Comparison of ENCODE assay signal across 22 cellular contexts in genomic region chr17:63498621-63499195, GRCh38. TPM values are rescaled to one million over a fixed set of nuclear protein-coding genes. Genes with fewer than 3 reads are reported as not detected.
DNase-seq lines count a peak whose midpoint lies in the region; ATAC-seq and TF ChIP-seq lines count a peak whose summit lies in the region.
"Had no signal": no experiment of that assay in that cellular context is flagged by ENCODE, and none has a peak within 500 bp of the region (broad histone marks: within the 10 kb centered on the region; RNA-seq: fewer than 3 reads in every experiment).

No MANE protein-coding gene starts in this region.

- ATAC-seq in CD4-positive, alpha-beta T cell (ENCODE audit: poor library complexity) = no peak
- ATAC-seq in GM21576 (IDR thresholded peaks at IDR 0.05; ENCODE audit: unreplicated experiment) (no peak), foreskin keratinocyte (no peak)

- no peaks in the 10 kb centered on the region for H3K36me3 ChIP-seq in adipocyte (ENCODE audit: control insufficient read depth, insufficient read depth, low read length, severe bottlenecking)
- H3K36me3 ChIP-seq: esophagus squamous epithelium, neural progenitor cell, right atrium auricular region, thoracic aorta had no signal

- H3K27ac Mint-ChIP-seq in activated naive CD4-positive, alpha-beta T cell treated with anti-CD3 and anti-CD28 coated beads, Interleukin-2, amount 10 ng/mL, durations not matched to agents 7 days and 5 days = peak overlapping the region; percentile 65
- no peak overlapping the region for H3K27ac Mint-ChIP-seq in activated naive CD4-positive, alpha-beta T cell treated with anti-CD3 and anti-CD28 coated beads for 36 hours
- H3K27ac Mint-ChIP-seq in glutamatergic neuron (ENCODE audit: unreplicated experiment) = peak overlapping the region; percentile 43
- no peak overlapping the region for H3K27ac Mint-ChIP-seq in CD4-positive, alpha-beta T cell
- H3K27ac Mint-ChIP-seq: activated T-helper 2 cell treated with anti-CD3 and anti-CD28 coated beads, Interferon-gamma antibody, Interleukin-2, Interleukin-4, amounts not matched to agents 10 μg/mL and 5 μg/mL and 100 μg/mL, durations not matched to agents 14 hours and 24 hours and 36 hours; memory B cell; neural progenitor cell had no signal

- H3K4me1 ChIP-seq in adipocyte (ENCODE audit: control insufficient read depth, insufficient read depth, low read length) (peaks cover 6% of the 10 kb centered on the region), foreskin keratinocyte (no peaks in the 10 kb centered on the region)
- H3K4me1 ChIP-seq: right atrium auricular region had no signal

- H3K36me3 Mint-ChIP-seq in activated naive CD4-positive, alpha-beta T cell treated with anti-CD3 and anti-CD28 coated beads, Interleukin-2, amount 10 ng/mL, durations not matched to agents 7 days and 5 days = no peaks in the 10 kb centered on the region
- no peaks in the 10 kb centered on the region for H3K36me3 Mint-ChIP-seq in activated naive CD4-positive, alpha-beta T cell treated with anti-CD3 and anti-CD28 coated beads for 36 hours (ENCODE audit: low read depth)
- H3K36me3 Mint-ChIP-seq in glutamatergic neuron (ENCODE audit: unreplicated experiment) = no peaks in the 10 kb centered on the region
- no peaks in the 10 kb centered on the region for H3K36me3 Mint-ChIP-seq in CD4-positive, alpha-beta T cell (ENCODE audit: low read depth)
- H3K36me3 Mint-ChIP-seq: memory B cell, neural progenitor cell had no signal

- H3K4me1 Mint-ChIP-seq in activated naive CD4-positive, alpha-beta T cell treated with anti-CD3 and anti-CD28 coated beads, Interleukin-2, amount 10 ng/mL, durations not matched to agents 7 days and 5 days = no peaks in the 10 kb centered on the region
- H3K4me1 Mint-ChIP-seq in activated naive CD4-positive, alpha-beta T cell treated with anti-CD3 and anti-CD28 coated beads for 36 hours (ENCODE audit: low read depth) = no peaks in the 10 kb centered on the region
- peaks cover 7% of the 10 kb centered on the region for H3K4me1 Mint-ChIP-seq in glutamatergic neuron (ENCODE audit: low read depth, unreplicated experiment)
- H3K4me1 Mint-ChIP-seq in CD4-positive, alpha-beta T cell (ENCODE audit: low read depth) = no peaks in the 10 kb centered on the region
- H3K4me1 Mint-ChIP-seq: CD8-positive, alpha-beta memory T cell; memory B cell had no signal

- peaks cover 18% of the 10 kb centered on the region for H3K27me3 Mint-ChIP-seq in activated naive CD4-positive, alpha-beta T cell treated with anti-CD3 and anti-CD28 coated beads, Interleukin-2, amount 10 ng/mL, durations not matched to agents 7 days and 5 days
- H3K27me3 Mint-ChIP-seq in activated naive CD4-positive, alpha-beta T cell treated with anti-CD3 and anti-CD28 coated beads for 36 hours (ENCODE audit: low read depth) = peaks cover 7% of the 10 kb centered on the region
- peaks cover 2% of the 10 kb centered on the region for H3K27me3 Mint-ChIP-seq in glutamatergic neuron (ENCODE audit: unreplicated experiment)
- peaks cover 12% of the 10 kb centered on the region for H3K27me3 Mint-ChIP-seq in CD4-positive, alpha-beta T cell

- CTCF ChIA-PET in activated naive CD4-positive, alpha-beta T cell treated with anti-CD3 and anti-CD28 coated beads, Interleukin-2, amount 10 ng/mL, durations not matched to agents 7 days and 5 days (lab: Charles Lee) = interaction anchor here (0.6 kb wide), 1 partner anchor 16 kb away, joined by 3 read pairs; no protein-coding TSS in a partner anchor
- CTCF ChIA-PET in activated naive CD4-positive, alpha-beta T cell treated with anti-CD3 and anti-CD28 coated beads for 36 hours (lab: Charles Lee) = interaction anchor here (1.6 kb wide), 1 partner anchor 73 kb away, joined by 4 read pairs; no protein-coding TSS in a partner anchor
- CTCF ChIA-PET in CD4-positive, alpha-beta T cell (lab: Charles Lee) = no interaction called here

- POLR2A ChIA-PET in CD4-positive, alpha-beta T cell (lab: Charles Lee) = no interaction called here

- no peaks in the 10 kb centered on the region for H3K9me3 ChIP-seq in adipocyte (ENCODE audit: control insufficient read depth, low read length)
- no peaks in the 10 kb centered on the region for H3K9me3 ChIP-seq in CD4-positive, alpha-beta T cell (ENCODE audit: control insufficient read depth, low read length)
- H3K9me3 ChIP-seq: esophagus squamous epithelium, right atrium auricular region, thoracic aorta had no signal

- no peak overlapping the region for H3K4me3 Mint-ChIP-seq in activated naive CD4-positive, alpha-beta T cell treated with anti-CD3 and anti-CD28 coated beads, Interleukin-2, amount 10 ng/mL, durations not matched to agents 7 days and 5 days
- H3K4me3 Mint-ChIP-seq in activated naive CD4-positive, alpha-beta T cell treated with anti-CD3 and anti-CD28 coated beads for 36 hours = no peak overlapping the region
- H3K4me3 Mint-ChIP-seq in glutamatergic neuron (ENCODE audit: unreplicated experiment) = no peak overlapping the region
- no peak overlapping the region for H3K4me3 Mint-ChIP-seq in CD4-positive, alpha-beta T cell
- H3K4me3 Mint-ChIP-seq: CD8-positive, alpha-beta memory T cell; memory B cell; neural progenitor cell had no signal

- no peak overlapping the region for H3K27ac ChIP-seq in CD4-positive, alpha-beta T cell (ENCODE audit: low read depth, low read length)
- H3K27ac ChIP-seq in foreskin keratinocyte = no peak overlapping the region
- H3K27ac ChIP-seq: esophagus squamous epithelium, neural progenitor cell, right atrium auricular region, RWPE1, thoracic aorta had no signal

- H3K27me3 ChIP-seq in adipocyte (replicated peaks; ENCODE audit: control insufficient read depth, insufficient read depth, low read length) = peaks cover 13% of the 10 kb centered on the region
- no peaks in the 10 kb centered on the region for H3K27me3 ChIP-seq in CD4-positive, alpha-beta T cell (ENCODE audit: control insufficient read depth, insufficient read depth, low read length)
- H3K27me3 ChIP-seq in foreskin keratinocyte = peaks cover 23% of the 10 kb centered on the region
- H3K27me3 ChIP-seq: right atrium auricular region had no signal

- no peak for DNase-seq in activated naive CD4-positive, alpha-beta T cell treated with anti-CD3 and anti-CD28 coated beads, Interleukin-2, amount 10 ng/mL, durations not matched to agents 7 days and 5 days
- no peak for DNase-seq in activated naive CD4-positive, alpha-beta T cell treated with anti-CD3 and anti-CD28 coated beads for 36 hours
- DNase-seq in adipocyte (ENCODE audit: low read depth) = peak; percentile 49
- no peak for DNase-seq in glutamatergic neuron
- DNase-seq in CD4-positive, alpha-beta T cell = no peak
- DNase-seq in DMS153 treated with DMSO at 0.1 percent for 48 hours (lab: John Stamatoyannopoulos, UW; ENCODE audit: unreplicated experiment) = no peak
- no peak for DNase-seq in foreskin keratinocyte
- DNase-seq: 8988T; CD8-positive, alpha-beta memory T cell; esophagus squamous epithelium; stimulated activated CD4-positive, alpha-beta T cell treated with anti-CD3 and anti-CD28 coated beads, Interleukin-2, amount 100 ng/mL, for 24 hours had no signal

- TF ChIP-seq CTCF in glutamatergic neuron (IDR thresholded peaks at IDR 0.05; ENCODE audit: partially characterized antibody, unreplicated experiment) (no peak), foreskin keratinocyte (conservative IDR thresholded peaks at IDR 0.05) (no peak)
- no peak for TF ChIP-seq CTCF in CD4-positive, alpha-beta T cell (IDR thresholded peaks at IDR 0.05)

- intact Hi-C loops in activated naive CD4-positive, alpha-beta T cell treated with anti-CD3 and anti-CD28 coated beads for 36 hours (cut with micrococcal nuclease) = no loop called here
- intact Hi-C loops in CD4-positive, alpha-beta T cell (cut with DNase I, micrococcal nuclease) = no loop called here

- H3K9me3 Mint-ChIP-seq in activated naive CD4-positive, alpha-beta T cell treated with anti-CD3 and anti-CD28 coated beads, Interleukin-2, amount 10 ng/mL, durations not matched to agents 7 days and 5 days = no peaks in the 10 kb centered on the region
- no peaks in the 10 kb centered on the region for H3K9me3 Mint-ChIP-seq in activated naive CD4-positive, alpha-beta T cell treated with anti-CD3 and anti-CD28 coated beads for 36 hours
- peaks cover 1% of the 10 kb centered on the region for H3K9me3 Mint-ChIP-seq in glutamatergic neuron (ENCODE audit: unreplicated experiment)
- H3K9me3 Mint-ChIP-seq in CD4-positive, alpha-beta T cell = no peaks in the 10 kb centered on the region
- H3K9me3 Mint-ChIP-seq: activated T-helper 2 cell treated with anti-CD3 and anti-CD28 coated beads, Interferon-gamma antibody, Interleukin-2, Interleukin-4, amounts not matched to agents 10 μg/mL and 5 μg/mL and 100 μg/mL, durations not matched to agents 14 hours and 24 hours and 36 hours; CD8-positive, alpha-beta memory T cell; memory B cell; neural progenitor cell had no signal

- no peak overlapping the region for H3K4me3 ChIP-seq in adipocyte (ENCODE audit: low read length)
- H3K4me3 ChIP-seq: esophagus squamous epithelium, K562, neural progenitor cell, right atrium auricular region, thoracic aorta had no signal

- H3K9ac ChIP-seq in adipocyte (ENCODE audit: low read length) = no peak overlapping the region
- H3K9ac ChIP-seq: neural progenitor cell had no signal

RNA-seq across cellular contexts. Expression of gene ACE, which starts 21.8 kb away (rescaled TPM):
- under 1 TPM; 0.12 to 0.50 TPM for total RNA-seq in activated naive CD4-positive, alpha-beta T cell treated with anti-CD3 and anti-CD28 coated beads for 36 hours
- total RNA-seq in glutamatergic neuron (ENCODE audit: unreplicated experiment) = 3.7 TPM
- total RNA-seq in CD4-positive, alpha-beta T cell = 10 to 100 TPM in 1 of 2 experiments, 1 to 10 TPM in 1; 7.4 to 10.2 TPM
- total RNA-seq in foreskin keratinocyte = 0.14 and 0.17 TPM in 2 replicates
- 0.04 and 0.11 TPM in 2 replicates for polyA plus RNA-seq in foreskin keratinocyte
- total RNA-seq: activated T-helper 2 cell treated with anti-CD3 and anti-CD28 coated beads, Interferon-gamma antibody, Interleukin-2, Interleukin-4, amounts not matched to agents 10 μg/mL and 5 μg/mL and 100 μg/mL, durations not matched to agents 14 hours and 24 hours and 36 hours had no signal

RNA-seq across cellular contexts. Expression of gene KCNH6, which starts 24.4 kb away (rescaled TPM):
- not detected for total RNA-seq in activated naive CD4-positive, alpha-beta T cell treated with anti-CD3 and anti-CD28 coated beads for 36 hours
- 4.1 TPM for total RNA-seq in glutamatergic neuron (ENCODE audit: unreplicated experiment)
- not detected for total RNA-seq in CD4-positive, alpha-beta T cell
- not detected in 2 replicates for total RNA-seq in foreskin keratinocyte
- polyA plus RNA-seq in foreskin keratinocyte = not detected in 2 replicates
- total RNA-seq: activated CD8-positive, alpha-beta memory T cell treated with anti-CD3 and anti-CD28 coated beads for 36 hours; activated T-helper 2 cell treated with anti-CD3 and anti-CD28 coated beads, Interferon-gamma antibody, Interleukin-2, Interleukin-4, amounts not matched to agents 10 μg/mL and 5 μg/mL and 100 μg/mL, durations not matched to agents 14 hours and 24 hours and 36 hours; aorta; CD8-positive, alpha-beta memory T cell; dermis microvascular lymphatic vessel endothelial cell; esophagus squamous epithelium; K562; right atrium auricular region; thoracic aorta had no signal
- polyA plus RNA-seq: aorta; CD8-positive, alpha-beta memory T cell; K562 had no signal

RNA-seq across cellular contexts. Expression of gene DCAF7, which starts 51.6 kb away (rescaled TPM):
- 100 to 1,000 TPM; 102 to 103 TPM for total RNA-seq in activated naive CD4-positive, alpha-beta T cell treated with anti-CD3 and anti-CD28 coated beads for 36 hours
- total RNA-seq in glutamatergic neuron (ENCODE audit: unreplicated experiment) (137 TPM), foreskin keratinocyte (42.9 and 48.0 TPM in 2 replicates)
- total RNA-seq in CD4-positive, alpha-beta T cell = 10 to 100 TPM; 11.3 to 11.9 TPM
- 21.6 and 24.4 TPM in 2 replicates for polyA plus RNA-seq in foreskin keratinocyte

RNA-seq across cellular contexts. Expression of gene CYB561, which starts 52.6 kb away (rescaled TPM):
- 1 to 10 TPM; 2.3 to 2.6 TPM for total RNA-seq in activated naive CD4-positive, alpha-beta T cell treated with anti-CD3 and anti-CD28 coated beads for 36 hours
- total RNA-seq in glutamatergic neuron (ENCODE audit: unreplicated experiment) (17.2 TPM), foreskin keratinocyte (20.0 and 23.9 TPM in 2 replicates)
- 10 to 100 TPM; 17.4 to 18.1 TPM for total RNA-seq in CD4-positive, alpha-beta T cell
- polyA plus RNA-seq in foreskin keratinocyte = 18.3 and 19.3 TPM in 2 replicates

Comparison
In these comparisons a context has a peak if more than half of its experiments do, and no peak if none do; other contexts are left out.
1. H3K27ac Mint-ChIP-seq: peak in activated naive CD4-positive, alpha-beta T cell treated with anti-CD3 and anti-CD28 coated beads, Interleukin-2, amount 10 ng/mL, durations not matched to agents 7 days and 5 days (single experiment) and glutamatergic neuron (single experiment); none in activated naive CD4-positive, alpha-beta T cell treated with anti-CD3 and anti-CD28 coated beads for 36 hours (single experiment) and CD4-positive, alpha-beta T cell (single experiment).